In genomic region chr2:115165529-115166109, GRCh38 we compare ENCODE assay signal across 8 cellular contexts.
DNase-seq lines count a peak whose midpoint lies in the region; ATAC-seq, FAIRE-seq and TF ChIP-seq lines count a peak whose summit lies in the region.

No MANE protein-coding gene starts in this region.

- peaks cover 15 to 47% (median 38%) of the 10 kb centered on the region in 9 donors for H3K27me3 ChIP-seq in heart left ventricle

- no peaks in the 10 kb centered on the region for H3K36me3 ChIP-seq in heart left ventricle

- peaks cover 0 to 3% (median 0%) of the 10 kb centered on the region in 12 donors for H3K9me3 ChIP-seq in heart left ventricle

- H3K4me1 ChIP-seq in heart left ventricle: peaks cover 0 to 14% (median 0%) of the 10 kb centered on the region in 12 donors

- FAIRE-seq in HTR-8/SVneo (lab: Jason Lieb, UNC): no peak

- no peak for TF ChIP-seq POLR2A in heart left ventricle (IDR thresholded peaks at IDR 0.05)

- H3K4me3 ChIP-seq in heart left ventricle: no peak overlapping the region

- no peak overlapping the region for H3K27ac ChIP-seq in heart left ventricle

- intact Hi-C loops in heart left ventricle (cut with DNase I) (no loop called here), Right ventricle myocardium inferior (cut with DNase I) (no loop called here)

- ATAC-seq in heart left ventricle: no peak
- ATAC-seq in Right ventricle myocardium inferior: no peak
- no peak for ATAC-seq in HG03571 (IDR thresholded peaks at IDR 0.05; ENCODE audit: unreplicated experiment)

- WGBS in heart left ventricle, 4 donors: 36 to 42% (median 40%) methylated on average over 6 of the region's 6 CpGs

- DNase-seq in heart left ventricle (no peak), Right ventricle myocardium inferior (ENCODE audit: missing footprints) (no peak), NCI-H146 (lab: John Stamatoyannopoulos, UW) (peak; percentile 27), amniotic epithelial cell (ENCODE audit: low read depth) (peak; percentile 37), lung microvascular endothelial cell (ENCODE audit: low read depth in 2 of 2) (peak; percentile 40 to 50), dedifferentiated amniotic fluid mesenchymal stem cell (ENCODE audit: extremely low spot score) (no peak), HTR-8/SVneo (ENCODE audit: insufficient read length, low spot score) (no peak)

- peak in 9 of 12 donors; percentile 14 to 47 (median 29) for TF ChIP-seq CTCF in heart left ventricle (IDR thresholded peaks at IDR 0.05)

Comparison
In these comparisons a context has a peak if more than half of its experiments do, and no peak if none do; other contexts are left out.
1. DNase-seq: peak in NCI-H146 (single experiment), amniotic epithelial cell (single experiment) and lung microvascular endothelial cell (2 of 2); none in heart left ventricle (0 of 5), Right ventricle myocardium inferior (single experiment), dedifferentiated amniotic fluid mesenchymal stem cell (single experiment) and HTR-8/SVneo (single experiment).